ENCODE assay signal across 1 cellular context in genomic region chr17:50318551-50319310, GRCh38.
A peak's percentile ranks its signal among the peaks of the same experiment; 100 is the strongest.
TF ChIP-seq lines count a peak whose summit lies in the region.

No MANE protein-coding gene starts in this region.

TF ChIP-seq in Ishikawa, 13 proteins besides CTCF, POLR2A, EP300 and RAD21:
- TF ChIP-seq TAF1 (IDR thresholded peaks at IDR 0.05; ENCODE audit: low read depth) (no peak), NFIC (IDR thresholded peaks at IDR 0.05) (no peak), YY1 (IDR thresholded peaks at IDR 0.05; ENCODE audit: low read depth) (no peak), MAX (IDR thresholded peaks at IDR 0.05) (no peak), EGR1 (IDR thresholded peaks at IDR 0.05) (no peak), TCF12 (IDR thresholded peaks at IDR 0.05; ENCODE audit: low read depth) (peak; percentile 51; the same call in 1 of the 2 replicates), ZBTB7A (IDR thresholded peaks at IDR 0.05; ENCODE audit: low read depth) (no peak), CREB1 (IDR thresholded peaks at IDR 0.05; ENCODE audit: low read depth) (no peak), CEBPB (IDR thresholded peaks at IDR 0.05) (no peak), TEAD4 (IDR thresholded peaks at IDR 0.05) (peak; percentile 51), FOXM1 (IDR thresholded peaks at IDR 0.05; ENCODE audit: borderline replicate concordance, low read depth) (no peak)
- TF ChIP-seq, protein P1, sequence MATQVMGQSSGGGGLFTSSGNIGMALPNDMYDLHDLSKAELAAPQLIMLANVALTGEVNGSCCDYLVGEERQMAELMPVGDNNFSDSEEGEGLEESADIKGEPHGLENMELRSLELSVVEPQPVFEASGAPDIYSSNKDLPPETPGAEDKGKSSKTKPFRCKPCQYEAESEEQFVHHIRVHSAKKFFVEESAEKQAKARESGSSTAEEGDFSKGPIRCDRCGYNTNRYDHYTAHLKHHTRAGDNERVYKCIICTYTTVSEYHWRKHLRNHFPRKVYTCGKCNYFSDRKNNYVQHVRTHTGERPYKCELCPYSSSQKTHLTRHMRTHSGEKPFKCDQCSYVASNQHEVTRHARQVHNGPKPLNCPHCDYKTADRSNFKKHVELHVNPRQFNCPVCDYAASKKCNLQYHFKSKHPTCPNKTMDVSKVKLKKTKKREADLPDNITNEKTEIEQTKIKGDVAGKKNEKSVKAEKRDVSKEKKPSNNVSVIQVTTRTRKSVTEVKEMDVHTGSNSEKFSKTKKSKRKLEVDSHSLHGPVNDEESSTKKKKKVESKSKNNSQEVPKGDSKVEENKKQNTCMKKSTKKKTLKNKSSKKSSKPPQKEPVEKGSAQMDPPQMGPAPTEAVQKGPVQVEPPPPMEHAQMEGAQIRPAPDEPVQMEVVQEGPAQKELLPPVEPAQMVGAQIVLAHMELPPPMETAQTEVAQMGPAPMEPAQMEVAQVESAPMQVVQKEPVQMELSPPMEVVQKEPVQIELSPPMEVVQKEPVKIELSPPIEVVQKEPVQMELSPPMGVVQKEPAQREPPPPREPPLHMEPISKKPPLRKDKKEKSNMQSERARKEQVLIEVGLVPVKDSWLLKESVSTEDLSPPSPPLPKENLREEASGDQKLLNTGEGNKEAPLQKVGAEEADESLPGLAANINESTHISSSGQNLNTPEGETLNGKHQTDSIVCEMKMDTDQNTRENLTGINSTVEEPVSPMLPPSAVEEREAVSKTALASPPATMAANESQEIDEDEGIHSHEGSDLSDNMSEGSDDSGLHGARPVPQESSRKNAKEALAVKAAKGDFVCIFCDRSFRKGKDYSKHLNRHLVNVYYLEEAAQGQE (IDR thresholded peaks at IDR 0.05; ENCODE audit: low read depth), result no peak
- TF ChIP-seq, protein P2, sequence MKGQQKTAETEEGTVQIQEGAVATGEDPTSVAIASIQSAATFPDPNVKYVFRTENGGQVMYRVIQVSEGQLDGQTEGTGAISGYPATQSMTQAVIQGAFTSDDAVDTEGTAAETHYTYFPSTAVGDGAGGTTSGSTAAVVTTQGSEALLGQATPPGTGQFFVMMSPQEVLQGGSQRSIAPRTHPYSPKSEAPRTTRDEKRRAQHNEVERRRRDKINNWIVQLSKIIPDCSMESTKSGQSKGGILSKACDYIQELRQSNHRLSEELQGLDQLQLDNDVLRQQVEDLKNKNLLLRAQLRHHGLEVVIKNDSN (IDR thresholded peaks at IDR 0.05), result no peak
